ENCODE assay signal across 1 cellular context in the genomic region with DNA sequence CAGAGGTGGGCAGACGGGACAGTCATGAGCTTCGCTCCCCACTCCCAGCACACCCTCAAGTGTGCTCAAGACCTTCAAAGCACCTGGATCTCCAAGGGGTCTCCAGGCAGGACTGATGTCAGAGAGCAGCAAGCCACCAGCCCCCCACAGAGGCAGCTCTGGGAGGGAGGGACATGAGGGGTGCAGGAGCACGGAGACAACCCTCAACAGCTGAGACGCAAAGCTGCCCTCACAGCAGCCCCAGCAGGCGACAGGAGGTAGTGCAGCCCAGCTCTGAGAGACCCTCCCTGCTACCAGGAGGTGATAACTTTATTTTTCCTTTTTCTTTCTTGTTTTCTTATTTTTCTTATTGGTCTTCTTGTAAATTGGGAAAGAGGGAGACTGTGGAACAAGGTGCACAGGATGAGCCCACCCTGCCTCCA.
TF ChIP-seq lines count a peak whose summit lies in the region.

No MANE protein-coding gene starts in this region.

TF ChIP-seq in K562, 482 proteins besides CTCF, POLR2A, EP300 and RAD21 (continued from another document):
- TF ChIP-seq NONO (IDR thresholded peaks at IDR 0.05; ENCODE audit: low read depth in 2 of 2, low read length in 1 of 2) (no peak), CHD2 (IDR thresholded peaks at IDR 0.05; ENCODE audit: low read depth, low read length) (no peak), PRPF4 (IDR thresholded peaks at IDR 0.05; ENCODE audit: insufficient read depth, low read depth, low read length, poor library complexity, severe bottlenecking) (no peak), BRD4 (IDR thresholded peaks at IDR 0.05) (no peak), TAF1 (IDR thresholded peaks at IDR 0.05; ENCODE audit: control insufficient read depth, extremely low read depth, insufficient read depth, low read length, severe bottlenecking) (no peak), XRCC5 (IDR thresholded peaks at IDR 0.05; ENCODE audit: low read depth, low read length) (no peak), ZNF354B (CRISPR knock-in tag; IDR thresholded peaks at IDR 0.05) (no peak), ZKSCAN1 (IDR thresholded peaks at IDR 0.05; ENCODE audit: low read depth, low read length) (no peak), HDAC6 (IDR thresholded peaks at IDR 0.05; ENCODE audit: low read depth, low read length) (no peak), ERF (CRISPR knock-in tag; IDR thresholded peaks at IDR 0.05) (no peak), HCFC1 (IDR thresholded peaks at IDR 0.05; ENCODE audit: low read depth, low read length) (no peak), ADNP (tag; IDR thresholded peaks at IDR 0.05) (no peak)
- TF ChIP-seq, protein P1, sequence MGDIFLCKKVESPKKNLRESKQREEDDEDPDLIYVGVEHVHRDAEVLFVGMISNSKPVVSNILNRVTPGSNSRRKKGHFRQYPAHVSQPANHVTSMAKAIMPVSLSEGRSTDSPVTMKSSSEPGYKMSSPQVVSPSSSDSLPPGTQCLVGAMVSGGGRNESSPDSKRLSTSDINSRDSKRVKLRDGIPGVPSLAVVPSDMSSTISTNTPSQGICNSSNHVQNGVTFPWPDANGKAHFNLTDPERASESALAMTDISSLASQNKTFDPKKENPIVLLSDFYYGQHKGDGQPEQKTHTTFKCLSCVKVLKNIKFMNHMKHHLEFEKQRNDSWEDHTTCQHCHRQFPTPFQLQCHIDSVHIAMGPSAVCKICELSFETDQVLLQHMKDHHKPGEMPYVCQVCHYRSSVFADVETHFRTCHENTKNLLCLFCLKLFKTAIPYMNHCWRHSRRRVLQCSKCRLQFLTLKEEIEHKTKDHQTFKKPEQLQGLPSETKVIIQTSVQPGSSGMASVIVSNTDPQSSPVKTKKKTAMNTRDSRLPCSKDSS (IDR thresholded peaks at IDR 0.05; ENCODE audit: low read depth, partially characterized antibody), result peak; percentile 36
